8 cellular contexts compared by ENCODE assay signal in genomic region chr7:20798694-20799121, GRCh38. TPM values are rescaled to one million over a fixed set of nuclear protein-coding genes. Genes with fewer than 3 reads are reported as not detected.
DNase-seq lines count a peak whose midpoint lies in the region; ATAC-seq and TF ChIP-seq lines count a peak whose summit lies in the region.

No MANE protein-coding gene starts in this region.

- no CpG with 5 or more reads among the region's 15 CpGs for WGBS in trophoblast cell (ENCODE audit: extremely low coverage, insufficient coverage, insufficient read length)

- H4K91ac ChIP-seq in trophoblast cell (ENCODE audit: low read depth, low read length): no peak overlapping the region

- no peak overlapping the region for H2AK5ac ChIP-seq in trophoblast cell (ENCODE audit: low read length)

- no peak overlapping the region for H3K14ac ChIP-seq in trophoblast cell (ENCODE audit: low read length)

- H4K8ac ChIP-seq in trophoblast cell (ENCODE audit: low read depth, low read length): no peak overlapping the region

- H3K27ac ChIP-seq in colonic mucosa: no peak overlapping the region
- H3K27ac ChIP-seq in trophoblast cell (ENCODE audit: low read depth, low read length): no peak overlapping the region

- ATAC-seq in activated CD4-positive, CD25-positive, alpha-beta regulatory T cell treated with anti-CD3 and anti-CD28 coated beads, Interleukin-2, amount 50 U/mL, for 24 hours: no peak

- peak overlapping the region; percentile 76 for H3K9ac ChIP-seq in Loucy (ENCODE audit: low read depth, low read length, poor library complexity, severe bottlenecking)
- H3K9ac ChIP-seq in colonic mucosa (ENCODE audit: low read depth in 2 of 2, low read length in 2 of 2): no peak overlapping the region
- no peak overlapping the region for H3K9ac ChIP-seq in trophoblast cell (ENCODE audit: low read length)

- no peak overlapping the region for H2BK120ac ChIP-seq in trophoblast cell (ENCODE audit: insufficient read depth, low read length, poor library complexity)

- no peaks in the 10 kb centered on the region for H3K79me1 ChIP-seq in trophoblast cell (ENCODE audit: low read length)

- H3K9me3 ChIP-seq in Loucy (ENCODE audit: insufficient read depth, low read depth, low read length) (no peaks in the 10 kb centered on the region), colonic mucosa (no peaks in the 10 kb centered on the region), trophoblast cell (ENCODE audit: insufficient read depth, low read depth, low read length) (peaks cover 4% of the 10 kb centered on the region)

- peaks cover 7% of the 10 kb centered on the region; the same call in 1 of the 2 replicates for H3F3A ChIP-seq in Loucy (ENCODE audit: low read depth)

- H2BK12ac ChIP-seq in trophoblast cell (ENCODE audit: low read length): no peak overlapping the region

- H3K4me1 ChIP-seq in Loucy (ENCODE audit: insufficient read depth, low read length, poor library complexity, severe bottlenecking) (peaks cover 12% of the 10 kb centered on the region), colonic mucosa (peaks cover 9% of the 10 kb centered on the region), trophoblast cell (ENCODE audit: control insufficient read depth in 1 of 2, insufficient read depth in 2 of 2, low read length in 2 of 2) (peaks cover 0 to 10% of the 10 kb centered on the region in 2 experiments)

- H3K4me2 ChIP-seq in Loucy (ENCODE audit: low read depth, low read length, poor library complexity, severe bottlenecking) (peak overlapping the region; percentile 44), trophoblast cell (ENCODE audit: low read length) (peak overlapping the region; percentile 80)

- TF ChIP-seq CTCF in GM12865 (IDR thresholded peaks at IDR 0.05; ENCODE audit: insufficient read depth, low read depth, low read length, missing control alignments) (no peak), Loucy (conservative IDR thresholded peaks at IDR 0.05; ENCODE audit: low read length) (no peak), colonic mucosa (IDR thresholded peaks at IDR 0.05) (no peak)

- H3K18ac ChIP-seq in trophoblast cell (ENCODE audit: low read length): no peak overlapping the region

- peak overlapping the region; percentile 60 for H3K4me3 ChIP-seq in GM12865 (ENCODE audit: low read depth, low read length)
- peak overlapping the region; percentile 76 for H3K4me3 ChIP-seq in Loucy (ENCODE audit: low read length, poor library complexity, severe bottlenecking)
- peak overlapping the region; percentile 43 for H3K4me3 ChIP-seq in colonic mucosa
- no peak overlapping the region for H3K4me3 ChIP-seq in trophoblast cell (ENCODE audit: low read depth, low read length)

- no peaks in the 10 kb centered on the region for H3K79me2 ChIP-seq in Loucy (ENCODE audit: insufficient read depth, low read length)
- no peaks in the 10 kb centered on the region for H3K79me2 ChIP-seq in trophoblast cell (ENCODE audit: control insufficient read depth, insufficient read depth, low read length, poor library complexity)

- H3K9me2 ChIP-seq in Loucy (replicated peaks; ENCODE audit: low read depth, low read length): no peaks in the 10 kb centered on the region

- no peaks in the 10 kb centered on the region for H4K20me1 ChIP-seq in Loucy (ENCODE audit: insufficient read depth, low read length, poor library complexity, severe bottlenecking)

- H2AFZ ChIP-seq in Loucy (ENCODE audit: low read length): peak overlapping the region; percentile 91; the same call in 1 of the 2 replicates
- no peak overlapping the region for H2AFZ ChIP-seq in trophoblast cell (ENCODE audit: insufficient read depth, low read length, poor library complexity)

- H2BK5ac ChIP-seq in trophoblast cell (ENCODE audit: low read depth, low read length, poor library complexity): no peak overlapping the region

- peak overlapping the region; percentile 27 for H3K23ac ChIP-seq in trophoblast cell (ENCODE audit: low read length)

- H3K27me3 ChIP-seq in Loucy (ENCODE audit: insufficient read depth, low read length, poor library complexity, severe bottlenecking): no peaks in the 10 kb centered on the region
- H3K27me3 ChIP-seq in colonic mucosa: peaks cover 59% of the 10 kb centered on the region
- peaks cover 41% of the 10 kb centered on the region for H3K27me3 ChIP-seq in trophoblast cell (ENCODE audit: insufficient read depth, low read length)

- H4K12ac ChIP-seq in trophoblast cell (ENCODE audit: low read depth, low read length): no peak overlapping the region

- DNase-seq in GM12865 (ENCODE audit: low read depth) (no peak), colonic mucosa (no peak), trophoblast cell (no peak), DMS114 treated with DMSO at 0.1 percent for 48 hours (lab: John Stamatoyannopoulos, UW; ENCODE audit: unreplicated experiment) (no peak), COLO829 (ENCODE audit: low spot score) (no peak), NCI-H2107 treated with DMSO at 0.1 percent for 48 hours (lab: John Stamatoyannopoulos, UW; ENCODE audit: unreplicated experiment) (no peak)

- intact Hi-C loops in colonic mucosa (cut with DNase I): loop anchor here (10.0 kb wide), 1 partner anchor 1146 kb away; the partner anchor contains the start of gene CDCA7L

- H3K36me3 ChIP-seq in Loucy (ENCODE audit: insufficient read depth, low read length) (no peaks in the 10 kb centered on the region), colonic mucosa (no peaks in the 10 kb centered on the region), trophoblast cell (ENCODE audit: control insufficient read depth in 1 of 2, insufficient read depth in 2 of 2, low read length in 2 of 2) (no peaks in the 10 kb centered on the region)

- no peak overlapping the region for H3K4ac ChIP-seq in trophoblast cell (ENCODE audit: low read depth, low read length)

RNA-seq across cellular contexts. Expression of gene SP8, which starts 12.0 kb away (rescaled TPM):
- total RNA-seq in colonic mucosa: under 1 TPM in 1 of 2 donors, not detected in 1; 0.15 TPM
- 0.03 TPM in 1 of 2 replicates, not detected in the other for polyA plus RNA-seq in trophoblast cell (2013)
